Comparison of ENCODE assay signal across 1 cellular context in the genomic region with DNA sequence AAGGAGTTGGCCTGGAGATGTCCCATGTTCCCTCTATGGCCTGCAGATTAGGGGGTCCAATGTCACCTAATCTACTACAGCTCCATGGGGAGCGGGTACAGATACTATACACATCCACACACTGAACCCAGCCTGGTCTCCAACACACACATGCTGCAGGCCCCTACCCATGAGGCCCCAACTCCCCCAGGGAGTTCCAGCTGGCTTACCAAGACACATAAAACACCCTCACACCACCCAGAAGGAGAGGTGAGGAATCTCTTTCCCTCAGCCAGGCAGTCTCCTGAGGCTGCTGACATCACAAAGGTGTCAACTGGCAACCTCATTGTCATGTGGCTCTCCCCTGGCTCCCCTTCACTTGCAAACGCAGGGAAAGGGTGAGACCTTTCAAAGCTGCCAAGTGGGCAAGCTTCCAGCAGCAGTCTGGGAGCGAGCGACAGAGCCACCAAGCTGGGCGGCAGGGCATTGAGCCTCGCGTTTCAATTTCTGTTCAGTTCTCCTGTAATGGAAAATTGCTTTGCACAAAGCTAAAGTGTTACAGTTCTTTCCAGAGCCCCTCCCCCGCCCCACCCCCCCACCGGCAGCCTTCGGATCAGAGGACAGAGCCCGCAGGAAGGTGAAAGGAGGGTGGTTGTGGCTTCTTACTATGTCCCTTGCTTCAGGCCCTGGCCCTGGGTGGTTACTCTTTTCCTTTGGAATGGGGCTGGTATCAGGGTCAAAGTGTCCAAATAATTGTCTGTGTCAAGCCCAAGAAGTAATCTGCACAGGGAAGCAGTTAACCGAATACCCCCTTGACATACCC.
TF ChIP-seq lines count a peak whose summit lies in the region.

A gene with protein sequence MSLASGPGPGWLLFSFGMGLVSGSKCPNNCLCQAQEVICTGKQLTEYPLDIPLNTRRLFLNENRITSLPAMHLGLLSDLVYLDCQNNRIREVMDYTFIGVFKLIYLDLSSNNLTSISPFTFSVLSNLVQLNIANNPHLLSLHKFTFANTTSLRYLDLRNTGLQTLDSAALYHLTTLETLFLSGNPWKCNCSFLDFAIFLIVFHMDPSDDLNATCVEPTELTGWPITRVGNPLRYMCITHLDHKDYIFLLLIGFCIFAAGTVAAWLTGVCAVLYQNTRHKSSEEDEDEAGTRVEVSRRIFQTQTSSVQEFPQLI (plus strand): TSS at position 350 of the 802 bp plus-strand sequence. CDS start 297 bp downstream, at position 647.

TF ChIP-seq in K562, 482 proteins besides CTCF, POLR2A, EP300 and RAD21 (continued from another document):
- TF ChIP-seq, protein P1, sequence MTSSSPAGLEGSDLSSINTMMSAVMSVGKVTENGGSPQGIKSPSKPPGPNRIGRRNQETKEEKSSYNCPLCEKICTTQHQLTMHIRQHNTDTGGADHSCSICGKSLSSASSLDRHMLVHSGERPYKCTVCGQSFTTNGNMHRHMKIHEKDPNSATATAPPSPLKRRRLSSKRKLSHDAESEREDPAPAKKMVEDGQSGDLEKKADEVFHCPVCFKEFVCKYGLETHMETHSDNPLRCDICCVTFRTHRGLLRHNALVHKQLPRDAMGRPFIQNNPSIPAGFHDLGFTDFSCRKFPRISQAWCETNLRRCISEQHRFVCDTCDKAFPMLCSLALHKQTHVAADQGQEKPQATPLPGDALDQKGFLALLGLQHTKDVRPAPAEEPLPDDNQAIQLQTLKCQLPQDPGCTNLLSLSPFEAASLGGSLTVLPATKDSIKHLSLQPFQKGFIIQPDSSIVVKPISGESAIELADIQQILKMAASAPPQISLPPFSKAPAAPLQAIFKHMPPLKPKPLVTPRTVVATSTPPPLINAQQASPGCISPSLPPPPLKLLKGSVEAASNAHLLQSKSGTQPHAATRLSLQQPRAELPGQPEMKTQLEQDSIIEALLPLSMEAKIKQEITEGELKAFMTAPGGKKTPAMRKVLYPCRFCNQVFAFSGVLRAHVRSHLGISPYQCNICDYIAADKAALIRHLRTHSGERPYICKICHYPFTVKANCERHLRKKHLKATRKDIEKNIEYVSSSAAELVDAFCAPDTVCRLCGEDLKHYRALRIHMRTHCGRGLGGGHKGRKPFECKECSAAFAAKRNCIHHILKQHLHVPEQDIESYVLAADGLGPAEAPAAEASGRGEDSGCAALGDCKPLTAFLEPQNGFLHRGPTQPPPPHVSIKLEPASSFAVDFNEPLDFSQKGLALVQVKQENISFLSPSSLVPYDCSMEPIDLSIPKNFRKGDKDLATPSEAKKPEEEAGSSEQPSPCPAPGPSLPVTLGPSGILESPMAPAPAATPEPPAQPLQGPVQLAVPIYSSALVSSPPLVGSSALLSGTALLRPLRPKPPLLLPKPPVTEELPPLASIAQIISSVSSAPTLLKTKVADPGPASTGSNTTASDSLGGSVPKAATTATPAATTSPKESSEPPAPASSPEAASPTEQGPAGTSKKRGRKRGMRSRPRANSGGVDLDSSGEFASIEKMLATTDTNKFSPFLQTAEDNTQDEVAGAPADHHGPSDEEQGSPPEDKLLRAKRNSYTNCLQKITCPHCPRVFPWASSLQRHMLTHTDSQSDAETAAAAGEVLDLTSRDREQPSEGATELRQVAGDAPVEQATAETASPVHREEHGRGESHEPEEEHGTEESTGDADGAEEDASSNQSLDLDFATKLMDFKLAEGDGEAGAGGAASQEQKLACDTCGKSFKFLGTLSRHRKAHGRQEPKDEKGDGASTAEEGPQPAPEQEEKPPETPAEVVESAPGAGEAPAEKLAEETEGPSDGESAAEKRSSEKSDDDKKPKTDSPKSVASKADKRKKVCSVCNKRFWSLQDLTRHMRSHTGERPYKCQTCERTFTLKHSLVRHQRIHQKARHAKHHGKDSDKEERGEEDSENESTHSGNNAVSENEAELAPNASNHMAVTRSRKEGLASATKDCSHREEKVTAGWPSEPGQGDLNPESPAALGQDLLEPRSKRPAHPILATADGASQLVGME (CRISPR knock-in tag; IDR thresholded peaks at IDR 0.05) = no peak
- TF ChIP-seq, protein P2, sequence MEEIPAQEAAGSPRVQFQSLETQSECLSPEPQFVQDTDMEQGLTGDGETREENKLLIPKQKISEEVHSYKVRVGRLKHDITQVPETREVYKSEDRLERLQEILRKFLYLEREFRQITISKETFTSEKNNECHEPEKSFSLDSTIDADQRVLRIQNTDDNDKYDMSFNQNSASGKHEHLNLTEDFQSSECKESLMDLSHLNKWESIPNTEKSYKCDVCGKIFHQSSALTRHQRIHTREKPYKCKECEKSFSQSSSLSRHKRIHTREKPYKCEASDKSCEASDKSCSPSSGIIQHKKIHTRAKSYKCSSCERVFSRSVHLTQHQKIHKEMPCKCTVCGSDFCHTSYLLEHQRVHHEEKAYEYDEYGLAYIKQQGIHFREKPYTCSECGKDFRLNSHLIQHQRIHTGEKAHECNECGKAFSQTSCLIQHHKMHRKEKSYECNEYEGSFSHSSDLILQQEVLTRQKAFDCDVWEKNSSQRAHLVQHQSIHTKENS (CRISPR knock-in tag; IDR thresholded peaks at IDR 0.05) = no peak
- no peak for TF ChIP-seq HDAC2 (IDR thresholded peaks at IDR 0.05)
- TF ChIP-seq RBM34 (IDR thresholded peaks at IDR 0.05; ENCODE audit: borderline replicate concordance, insufficient read depth, low read length) = no peak
- TF ChIP-seq PURB (CRISPR knock-in tag; IDR thresholded peaks at IDR 0.05; ENCODE audit: low read depth) = no peak
- no peak for TF ChIP-seq MTA2 (IDR thresholded peaks at IDR 0.05; ENCODE audit: low read depth)
- TF ChIP-seq DPF2 (IDR thresholded peaks at IDR 0.05) = no peak
- no peak for TF ChIP-seq HMGN3 (IDR thresholded peaks at IDR 0.05; ENCODE audit: borderline replicate concordance, extremely low read depth, insufficient read length, low read depth, low read length)
- TF ChIP-seq CC2D1A (IDR thresholded peaks at IDR 0.05) = no peak
- TF ChIP-seq U2AF1 (optimal IDR thresholded peaks at IDR 0.05; ENCODE audit: low read depth, low read length) = no peak
- TF ChIP-seq, protein P3, sequence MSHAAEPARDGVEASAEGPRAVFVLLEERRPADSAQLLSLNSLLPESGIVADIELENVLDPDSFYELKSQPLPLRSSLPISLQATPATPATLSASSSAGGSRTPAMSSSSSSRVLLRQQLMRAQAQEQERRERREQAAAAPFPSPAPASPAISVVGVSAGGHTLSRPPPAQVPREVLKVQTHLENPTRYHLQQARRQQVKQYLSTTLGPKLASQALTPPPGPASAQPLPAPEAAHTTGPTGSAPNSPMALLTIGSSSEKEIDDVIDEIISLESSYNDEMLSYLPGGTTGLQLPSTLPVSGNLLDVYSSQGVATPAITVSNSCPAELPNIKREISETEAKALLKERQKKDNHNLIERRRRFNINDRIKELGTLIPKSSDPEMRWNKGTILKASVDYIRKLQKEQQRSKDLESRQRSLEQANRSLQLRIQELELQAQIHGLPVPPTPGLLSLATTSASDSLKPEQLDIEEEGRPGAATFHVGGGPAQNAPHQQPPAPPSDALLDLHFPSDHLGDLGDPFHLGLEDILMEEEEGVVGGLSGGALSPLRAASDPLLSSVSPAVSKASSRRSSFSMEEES (CRISPR knock-in tag; IDR thresholded peaks at IDR 0.05) = no peak
- TF ChIP-seq, protein P4, sequence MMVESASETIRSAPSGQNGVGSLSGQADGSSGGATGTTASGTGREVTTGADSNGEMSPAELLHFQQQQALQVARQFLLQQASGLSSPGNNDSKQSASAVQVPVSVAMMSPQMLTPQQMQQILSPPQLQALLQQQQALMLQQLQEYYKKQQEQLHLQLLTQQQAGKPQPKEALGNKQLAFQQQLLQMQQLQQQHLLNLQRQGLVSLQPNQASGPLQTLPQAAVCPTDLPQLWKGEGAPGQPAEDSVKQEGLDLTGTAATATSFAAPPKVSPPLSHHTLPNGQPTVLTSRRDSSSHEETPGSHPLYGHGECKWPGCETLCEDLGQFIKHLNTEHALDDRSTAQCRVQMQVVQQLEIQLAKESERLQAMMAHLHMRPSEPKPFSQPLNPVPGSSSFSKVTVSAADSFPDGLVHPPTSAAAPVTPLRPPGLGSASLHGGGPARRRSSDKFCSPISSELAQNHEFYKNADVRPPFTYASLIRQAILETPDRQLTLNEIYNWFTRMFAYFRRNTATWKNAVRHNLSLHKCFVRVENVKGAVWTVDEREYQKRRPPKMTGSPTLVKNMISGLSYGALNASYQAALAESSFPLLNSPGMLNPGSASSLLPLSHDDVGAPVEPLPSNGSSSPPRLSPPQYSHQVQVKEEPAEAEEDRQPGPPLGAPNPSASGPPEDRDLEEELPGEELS (CRISPR knock-in tag; IDR thresholded peaks at IDR 0.05; ENCODE audit: borderline replicate concordance) = no peak
TF ChIP-seq in K562: peak in this region for 0.
